ENCODE assay signal across 12 cellular contexts in the genomic region with DNA sequence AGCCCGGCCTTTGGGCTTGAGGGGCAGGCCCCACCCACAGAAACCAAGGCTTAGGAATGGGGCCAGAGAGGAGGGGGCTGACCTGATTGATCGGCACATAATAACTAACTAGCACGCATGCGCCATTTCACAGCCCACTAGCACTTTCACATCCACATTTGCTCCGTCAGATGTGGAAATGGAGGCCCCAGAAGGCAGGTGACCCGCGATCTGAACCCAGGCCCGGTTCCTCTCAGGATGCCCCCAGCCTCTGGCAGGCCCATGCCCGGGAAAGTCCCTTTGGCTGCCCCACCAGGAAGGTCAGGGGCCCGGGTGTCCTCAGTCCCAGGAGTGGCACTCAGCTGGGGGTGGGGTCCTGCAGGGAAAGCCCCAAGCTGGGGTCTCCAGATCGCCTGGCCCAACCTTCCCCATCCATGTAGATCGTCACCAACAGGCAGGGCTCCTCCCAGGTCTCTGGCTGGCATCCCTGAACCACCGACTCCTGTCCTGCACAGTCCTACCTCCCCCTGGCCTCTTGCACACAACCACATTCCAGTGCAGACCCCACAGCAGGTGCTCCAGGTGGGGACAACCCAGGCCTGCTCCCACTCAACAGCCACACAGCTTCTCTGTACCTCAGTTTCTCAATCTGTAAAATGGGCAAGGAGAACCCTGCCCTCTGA. TPM values are rescaled to one million over a fixed set of nuclear protein-coding genes. Genes with fewer than 3 reads are reported as not detected.
DNase-seq lines count a peak whose midpoint lies in the region; ATAC-seq, FAIRE-seq and TF ChIP-seq lines count a peak whose summit lies in the region.
"Had no signal": no experiment of that assay in that cellular context is flagged by ENCODE, and none has a peak within 500 bp of the region (broad histone marks: within the 10 kb centered on the region; RNA-seq: fewer than 3 reads in every experiment).

No MANE protein-coding gene starts in this region.

- no peak overlapping the region for H3K27ac ChIP-seq in esophagus muscularis mucosa (replicated peaks in 1 of 4)
- H3K27ac ChIP-seq: SK-N-MC had no signal

- H3K4me3 ChIP-seq in esophagus muscularis mucosa: no peak overlapping the region
- H3K4me3 ChIP-seq: SK-N-MC had no signal

- no peak for TF ChIP-seq CTCF in esophagus muscularis mucosa (IDR thresholded peaks at IDR 0.05)
- TF ChIP-seq CTCF in D721Med (IDR thresholded peaks at IDR 0.05; ENCODE audit: insufficient read depth, missing control alignments): no peak

- intact Hi-C loops in left ventricle myocardium superior (cut with micrococcal nuclease) (no loop called here), esophagus muscularis mucosa (cut with DNase I) (no loop called here)

- no peak for TF ChIP-seq EP300 in esophagus muscularis mucosa (IDR thresholded peaks at IDR 0.05)

- peak; percentile 23; the same call in 1 of the 2 replicates for TF ChIP-seq POLR2A in GM12891 (IDR thresholded peaks at IDR 0.05; ENCODE audit: low read depth, low read length)
- no peak for TF ChIP-seq POLR2A in esophagus muscularis mucosa (IDR thresholded peaks at IDR 0.05; ENCODE audit: low read depth)

- FAIRE-seq in GM12891 (lab: Jason Lieb, UNC) (peak; percentile 98), D721Med (lab: Jason Lieb, UNC) (no peak)

- H3K36me3 ChIP-seq in esophagus muscularis mucosa: peaks cover 0 to 5% (median 2%) of the 10 kb centered on the region in 4 donors

- no peaks in the 10 kb centered on the region for H3K27me3 ChIP-seq in esophagus muscularis mucosa

- peak; percentile 57 for ATAC-seq in GM21423 (IDR thresholded peaks at IDR 0.05; ENCODE audit: unreplicated experiment)
- peak; percentile 56 for ATAC-seq in HG03378 (IDR thresholded peaks at IDR 0.05; ENCODE audit: unreplicated experiment)
- ATAC-seq in left ventricle myocardium superior: no peak
- ATAC-seq: activated naive CD4-positive, alpha-beta T cell treated with anti-CD3 and anti-CD28 coated beads, Interleukin-2, amount 50 U/mL, for 72 hours had no signal

- H3K4me1 ChIP-seq in esophagus muscularis mucosa: peaks cover 0 to 23% (median 15%) of the 10 kb centered on the region in 4 donors
- H3K4me1 ChIP-seq: Caco-2 had no signal

- DNase-seq in GM12891 (ENCODE audit: insufficient read length, low spot score) (peak; percentile 90), left ventricle myocardium superior (peak; percentile 26), esophagus muscularis mucosa (ENCODE audit: extremely low spot score) (no peak), HPDE6-E6E7 (ENCODE audit: extremely low spot score) (no peak), SK-N-DZ (ENCODE audit: low spot score) (no peak), D721Med (ENCODE audit: insufficient read length, low spot score) (no peak)
- DNase-seq: Caco-2, foreskin melanocyte had no signal

- WGBS in esophagus muscularis mucosa: 73% methylated on average over 7 of the region's 13 CpGs

- H3K9me3 ChIP-seq in esophagus muscularis mucosa: no peaks in the 10 kb centered on the region
- H3K9me3 ChIP-seq: Caco-2 had no signal

TF ChIP-seq in GM12891, 5 proteins besides CTCF, POLR2A, EP300 and RAD21:
- TF ChIP-seq PAX5 (IDR thresholded peaks at IDR 0.05; ENCODE audit: insufficient read depth, low read length, severe bottlenecking) (no peak), POLR2AphosphoS5 (IDR thresholded peaks at IDR 0.05; ENCODE audit: low read depth, low read length) (no peak), SPI1 (IDR thresholded peaks at IDR 0.05; ENCODE audit: low read depth, low read length) (peak; percentile 97), POU2F2 (IDR thresholded peaks at IDR 0.05; ENCODE audit: low read depth, low read length) (peak; percentile 43; the same call in 1 of the 2 replicates), TAF1 (IDR thresholded peaks at IDR 0.05; ENCODE audit: low read depth, low read length) (no peak)

RNA-seq across cellular contexts. Expression of gene VAV2, which starts 46.7 kb away (rescaled TPM):
- polyA plus RNA-seq in GM12891 (2012; ENCODE audit: low read depth, missing spikeins): 25.3 TPM
- total RNA-seq in left ventricle myocardium superior (6.1 TPM), esophagus muscularis mucosa (10 to 100 TPM in 2 of 4 donors, 1 to 10 TPM in 2; 9.1 to 13.5 (median 10.1) TPM)
- 17.8 and 20.2 TPM in 2 replicates for polyA plus RNA-seq in SK-N-DZ (2014; cell fraction: cytosol; rRNA removed)
- polyA plus RNA-seq in SK-N-DZ (2014; cell fraction: nucleus; rRNA removed): 36.3 and 41.4 TPM in 2 replicates

Comparison
In these comparisons a context has a peak if more than half of its experiments do, and no peak if none do; other contexts are left out.
1. DNase-seq: peak in GM12891 (single experiment) and left ventricle myocardium superior (single experiment); none in esophagus muscularis mucosa (single experiment), HPDE6-E6E7 (single experiment), SK-N-DZ (single experiment) and D721Med (single experiment).